8 cellular contexts compared by ENCODE assay signal in genomic region chr11:117232022-117232878, GRCh38. TPM values are rescaled to one million over a fixed set of nuclear protein-coding genes. Genes with fewer than 3 reads are reported as not detected.
DNase-seq lines count a peak whose midpoint lies in the region; ATAC-seq and TF ChIP-seq lines count a peak whose summit lies in the region.

A gene with protein sequence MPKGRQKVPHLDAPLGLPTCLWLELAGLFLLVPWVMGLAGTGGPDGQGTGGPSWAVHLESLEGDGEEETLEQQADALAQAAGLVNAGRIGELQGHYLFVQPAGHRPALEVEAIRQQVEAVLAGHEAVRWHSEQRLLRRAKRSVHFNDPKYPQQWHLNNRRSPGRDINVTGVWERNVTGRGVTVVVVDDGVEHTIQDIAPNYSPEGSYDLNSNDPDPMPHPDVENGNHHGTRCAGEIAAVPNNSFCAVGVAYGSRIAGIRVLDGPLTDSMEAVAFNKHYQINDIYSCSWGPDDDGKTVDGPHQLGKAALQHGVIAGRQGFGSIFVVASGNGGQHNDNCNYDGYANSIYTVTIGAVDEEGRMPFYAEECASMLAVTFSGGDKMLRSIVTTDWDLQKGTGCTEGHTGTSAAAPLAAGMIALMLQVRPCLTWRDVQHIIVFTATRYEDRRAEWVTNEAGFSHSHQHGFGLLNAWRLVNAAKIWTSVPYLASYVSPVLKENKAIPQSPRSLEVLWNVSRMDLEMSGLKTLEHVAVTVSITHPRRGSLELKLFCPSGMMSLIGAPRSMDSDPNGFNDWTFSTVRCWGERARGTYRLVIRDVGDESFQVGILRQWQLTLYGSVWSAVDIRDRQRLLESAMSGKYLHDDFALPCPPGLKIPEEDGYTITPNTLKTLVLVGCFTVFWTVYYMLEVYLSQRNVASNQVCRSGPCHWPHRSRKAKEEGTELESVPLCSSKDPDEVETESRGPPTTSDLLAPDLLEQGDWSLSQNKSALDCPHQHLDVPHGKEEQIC (minus strand): TSS chr11:117232073. CDS start chr11:117229844, 2,229 bp downstream.
TSS of gene RNF214 (plus strand) at chr11:117232671. CDS start at chr11:117234273, 1,602 bp downstream.

- H3K9me3 Mint-ChIP-seq in chondrocyte (ENCODE audit: low read depth): no peaks in the 10 kb centered on the region

- BruUV-seq in A673 (replicated peaks; lab: Mats Ljungman, UMichigan): no TSS peak

- TF ChIP-seq CTCF in A673 (conservative IDR thresholded peaks at IDR 0.05; ENCODE audit: low read depth, low read length) (peak; percentile 81), chondrocyte (IDR thresholded peaks at IDR 0.05) (peak; percentile 91)

- H3K9me3 ChIP-seq in A673 (ENCODE audit: low read depth, low read length, poor library complexity, severe bottlenecking): no peaks in the 10 kb centered on the region

- H3K4me1 ChIP-seq in A673 (ENCODE audit: insufficient read depth, low read length, poor library complexity, severe bottlenecking): peaks cover 14% of the 10 kb centered on the region

- peak within 1 kb of the TSS; percentile 88 for H3K27ac ChIP-seq in A673 (ENCODE audit: low read depth, low read length, poor library complexity, severe bottlenecking)

- no peaks in the 10 kb centered on the region for H3K27me3 ChIP-seq in A673 (replicated peaks; ENCODE audit: insufficient read depth, low read depth, low read length, poor library complexity)

- H3K36me3 ChIP-seq in A673 (ENCODE audit: insufficient read depth, low read length, poor library complexity, severe bottlenecking): peaks cover 8% of the 10 kb centered on the region

- peaks cover 38% of the 10 kb centered on the region for H3K4me1 Mint-ChIP-seq in chondrocyte (ENCODE audit: low read depth)

- POLR2A ChIA-PET in A673 (lab: Charles Lee; ENCODE audit: low non-redundant PET): no interaction called here

- H3K4me3 Mint-ChIP-seq in chondrocyte (ENCODE audit: unreplicated experiment): peak within 1 kb of the TSS; percentile 98

- CTCF ChIA-PET in A673 (lab: Charles Lee): interaction anchor here (0.6 to 1.5 kb wide), 6 partner anchors 10 to 485 kb away, joined by 3 to 8 read pairs (median 4); partner anchors contain the start of genes BACE1 and PAFAH1B2

- peaks cover 10% of the 10 kb centered on the region for H3K36me3 Mint-ChIP-seq in chondrocyte (ENCODE audit: low read depth)

- DNase-seq in A673 (ENCODE audit: low spot score) (peak; percentile 90), NCI-H2196 treated with DMSO at 0.1 percent for 48 hours (lab: John Stamatoyannopoulos, UW; ENCODE audit: unreplicated experiment) (peak; percentile 63), chondrocyte (ENCODE audit: low spot score) (no peak), kidney glomerular epithelial cell (lab: John Stamatoyannopoulos, UW) (peak; percentile 66)
- DNase-seq in activated CD4-positive, CD25-positive, alpha-beta regulatory T cell treated with anti-CD3 and anti-CD28 coated beads, Interleukin-2, amount 50 U/mL, for 72 hours: peak; percentile 77
- DNase-seq in stimulated activated CD4-positive, alpha-beta T cell treated with anti-CD3 and anti-CD28 coated beads, Interleukin-1b, Interleukin-23, amount 100 ng/mL, for 1 hour (ENCODE audit: low read depth in 2 of 2): peak; percentile 36 to 58

- peak within 1 kb of the TSS; percentile 99 for H3K27ac Mint-ChIP-seq in chondrocyte (ENCODE audit: unreplicated experiment)

- ATAC-seq in GM18511 (IDR thresholded peaks at IDR 0.05; ENCODE audit: unreplicated experiment) (peak; percentile 77), HG03045 (IDR thresholded peaks at IDR 0.05; ENCODE audit: unreplicated experiment) (peak; percentile 85)

- intact Hi-C loops in A673 (cut with micrococcal nuclease; ENCODE audit: unreplicated experiment): loop anchor here (2.0 to 5.0 kb wide), 2 partner anchors 95 to 585 kb away; partner anchors contain the start of gene CEP164

- H3K27me3 Mint-ChIP-seq in chondrocyte (ENCODE audit: low read depth): no peaks in the 10 kb centered on the region

- H3K4me3 ChIP-seq in A673 (ENCODE audit: low read depth, low read length, poor library complexity, severe bottlenecking): peak within 1 kb of the TSS; percentile 99

RNA-seq across cellular contexts. Expression of the first gene that starts in this region (rescaled TPM):
- total RNA-seq in A673 (2021) (49.0 and 53.2 TPM in 2 replicates), chondrocyte (42.8 to 71.0 TPM (median 43.0 TPM) in 3 replicates)

RNA-seq across cellular contexts. Expression of gene RNF214, which starts in this region (rescaled TPM):
- 37.8 and 50.3 TPM in 2 replicates for total RNA-seq in A673 (2021)
- 21.8 to 26.1 TPM (median 24.7 TPM) in 3 replicates for total RNA-seq in chondrocyte
